In the genomic region with DNA sequence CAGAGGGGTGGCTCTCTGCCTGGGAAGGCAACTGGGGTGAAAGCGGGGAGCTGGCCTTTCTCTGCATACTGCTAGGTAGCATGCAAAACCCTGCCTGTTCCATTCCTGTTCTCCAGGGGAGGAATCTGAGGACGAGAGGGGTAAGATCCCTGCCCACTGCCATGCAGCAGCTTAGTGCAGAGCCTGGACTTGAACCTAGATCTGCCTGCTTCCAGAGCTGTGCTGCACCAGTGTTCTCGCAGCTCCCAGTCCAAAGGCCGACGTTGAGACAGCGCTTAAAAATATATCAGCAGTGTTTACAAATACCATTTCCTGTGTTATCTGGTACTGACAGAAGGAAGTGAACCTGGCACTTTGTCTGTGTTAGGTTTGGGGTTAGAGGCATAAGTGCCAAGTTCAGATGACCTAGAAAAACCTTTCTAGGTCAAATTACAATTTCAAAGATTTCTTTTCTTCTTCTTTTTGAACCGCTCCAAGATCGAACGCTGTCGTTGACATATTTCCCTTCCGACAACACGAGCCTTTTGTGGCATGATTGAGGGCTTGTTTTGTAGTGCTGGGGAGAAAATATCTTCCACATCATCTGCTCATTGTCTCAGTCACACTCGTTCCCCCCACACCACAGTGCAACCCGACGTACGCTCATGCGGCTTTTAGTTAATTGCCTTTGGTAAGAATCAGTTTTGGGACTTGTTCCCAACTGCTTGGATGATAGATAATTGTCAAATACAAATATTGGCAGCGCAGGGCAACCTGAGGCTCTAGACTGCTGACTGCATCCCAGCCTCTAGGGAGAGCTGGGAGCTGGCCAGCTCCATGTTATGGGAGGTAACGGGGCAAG, we compare ENCODE assay signal across 9 cellular contexts. TPM values are rescaled to one million over a fixed set of nuclear protein-coding genes. Genes with fewer than 3 reads are reported as not detected.
DNase-seq lines count a peak whose midpoint lies in the region; ATAC-seq and TF ChIP-seq lines count a peak whose summit lies in the region.
"Had no signal": no experiment of that assay in that cellular context is flagged by ENCODE, and none has a peak within 500 bp of the region (broad histone marks: within the 10 kb centered on the region; RNA-seq: fewer than 3 reads in every experiment).

No MANE protein-coding gene starts in this region.

- H3K4me3 ChIP-seq in naive thymus-derived CD4-positive, alpha-beta T cell (ENCODE audit: low read length) = peak overlapping the region; percentile 39

- H3K36me3 ChIP-seq in naive thymus-derived CD4-positive, alpha-beta T cell (ENCODE audit: control insufficient read depth in 2 of 3, insufficient read depth in 3 of 3, low read length in 3 of 3) = no peaks in the 10 kb centered on the region

- peak; percentile 83 for ATAC-seq in naive thymus-derived CD4-positive, alpha-beta T cell
- ATAC-seq in GM21526 (IDR thresholded peaks at IDR 0.05; ENCODE audit: low FRiP score, unreplicated experiment) = no peak

- H3K9me3 ChIP-seq in naive thymus-derived CD4-positive, alpha-beta T cell (ENCODE audit: control insufficient read depth in 2 of 3, low read length in 3 of 3) = no peaks in the 10 kb centered on the region

- H3K4me1 Mint-ChIP-seq in naive thymus-derived CD4-positive, alpha-beta T cell = peaks cover 44 to 89% (median 77%) of the 10 kb centered on the region in 7 donors

- peak overlapping the region; percentile 56 to 77 (median 69) for H3K4me3 Mint-ChIP-seq in naive thymus-derived CD4-positive, alpha-beta T cell

- DNase-seq in NCI-H748 (lab: John Stamatoyannopoulos, UW; ENCODE audit: unreplicated experiment) (peak; percentile 19), NCI-H748 treated with DMSO at 0.1 percent for 48 hours (lab: John Stamatoyannopoulos, UW) (no peak), NCI-H1105 treated with DMSO at 0.1 percent for 48 hours (lab: John Stamatoyannopoulos, UW) (peak; percentile 94), amniotic epithelial cell (ENCODE audit: low read depth) (peak; percentile 62), GM13977 (ENCODE audit: low spot score) (no peak), NCI-H2227 treated with DMSO at 0.1 percent for 48 hours (lab: John Stamatoyannopoulos, UW) (no peak)
- DNase-seq in naive thymus-derived CD4-positive, alpha-beta T cell = peak in 7 of 9 donors; percentile 47 to 76 (median 66)
- DNase-seq: NCI-H526 had no signal

- peak overlapping the region; percentile 25 for H3K27ac ChIP-seq in naive thymus-derived CD4-positive, alpha-beta T cell (ENCODE audit: low read depth, low read length)

- H3K27me3 ChIP-seq in naive thymus-derived CD4-positive, alpha-beta T cell (ENCODE audit: control insufficient read depth in 2 of 2, insufficient read depth in 2 of 2, low read length in 2 of 2) = no peaks in the 10 kb centered on the region

- peak overlapping the region in 8 of 9 donors; percentile 1 to 92 (median 81) for H3K27ac Mint-ChIP-seq in naive thymus-derived CD4-positive, alpha-beta T cell

- intact Hi-C loops in naive thymus-derived CD4-positive, alpha-beta T cell (cut with micrococcal nuclease) = loop anchor here in 1 of 2 donors (1.0 to 10.0 kb wide), 3 partner anchors 17 to 364 kb away; a partner anchor contains a TSS

- no peak for TF ChIP-seq CTCF in GM13977 (IDR thresholded peaks at IDR 0.05; ENCODE audit: extremely low read depth, insufficient read depth, missing control alignments)

- POLR2A ChIA-PET in naive thymus-derived CD4-positive, alpha-beta T cell (lab: Charles Lee) = interaction anchor here (0.7 to 2.7 kb wide), 6 partner anchors 10 to 110 kb away, joined by 3 to 14 read pairs (median 6); no protein-coding TSS in a partner anchor

- peaks cover 0 to 28% (median 4%) of the 10 kb centered on the region in 5 donors for H3K36me3 Mint-ChIP-seq in naive thymus-derived CD4-positive, alpha-beta T cell

- in situ Hi-C loops in GM13977 (cut with MboI; ENCODE audit: low pct_unique_long_range_greater_than_20kb, low sequenced_read_pairs, unreplicated experiment) = no loop called here

- H3K27me3 Mint-ChIP-seq in naive thymus-derived CD4-positive, alpha-beta T cell = peaks cover 0 to 33% (median 0%) of the 10 kb centered on the region in 5 donors

- H3K4me1 ChIP-seq in naive thymus-derived CD4-positive, alpha-beta T cell (ENCODE audit: control insufficient read depth in 2 of 2, insufficient read depth in 2 of 2, low read length in 2 of 2) = peaks cover 70 to 81% of the 10 kb centered on the region in 2 donors

- peaks cover 0 to 16% (median 4%) of the 10 kb centered on the region in 11 donors for H3K9me3 Mint-ChIP-seq in naive thymus-derived CD4-positive, alpha-beta T cell

- CTCF ChIA-PET in naive thymus-derived CD4-positive, alpha-beta T cell (lab: Charles Lee) = no interaction called here

RNA-seq across cellular contexts. Expression of a gene that starts 44.6 kb away (rescaled TPM):
- total RNA-seq in naive thymus-derived CD4-positive, alpha-beta T cell = 1 to 10 TPM in 2 of 5 experiments, under 1 TPM in 3; 0.22 to 7.1 (median 0.96) TPM
- polyA plus RNA-seq in naive thymus-derived CD4-positive, alpha-beta T cell = 1 to 10 TPM; 1.6 to 4.0 TPM

Comparison
In these comparisons a context has a peak if more than half of its experiments do, and no peak if none do; other contexts are left out.
1. DNase-seq: peak in NCI-H748 (single experiment), NCI-H1105 treated with DMSO at 0.1 percent for 48 hours (single experiment), amniotic epithelial cell (single experiment) and naive thymus-derived CD4-positive, alpha-beta T cell (7 of 9); none in NCI-H748 treated with DMSO at 0.1 percent for 48 hours (single experiment), GM13977 (single experiment) and NCI-H2227 treated with DMSO at 0.1 percent for 48 hours (single experiment).